In the genomic region with DNA sequence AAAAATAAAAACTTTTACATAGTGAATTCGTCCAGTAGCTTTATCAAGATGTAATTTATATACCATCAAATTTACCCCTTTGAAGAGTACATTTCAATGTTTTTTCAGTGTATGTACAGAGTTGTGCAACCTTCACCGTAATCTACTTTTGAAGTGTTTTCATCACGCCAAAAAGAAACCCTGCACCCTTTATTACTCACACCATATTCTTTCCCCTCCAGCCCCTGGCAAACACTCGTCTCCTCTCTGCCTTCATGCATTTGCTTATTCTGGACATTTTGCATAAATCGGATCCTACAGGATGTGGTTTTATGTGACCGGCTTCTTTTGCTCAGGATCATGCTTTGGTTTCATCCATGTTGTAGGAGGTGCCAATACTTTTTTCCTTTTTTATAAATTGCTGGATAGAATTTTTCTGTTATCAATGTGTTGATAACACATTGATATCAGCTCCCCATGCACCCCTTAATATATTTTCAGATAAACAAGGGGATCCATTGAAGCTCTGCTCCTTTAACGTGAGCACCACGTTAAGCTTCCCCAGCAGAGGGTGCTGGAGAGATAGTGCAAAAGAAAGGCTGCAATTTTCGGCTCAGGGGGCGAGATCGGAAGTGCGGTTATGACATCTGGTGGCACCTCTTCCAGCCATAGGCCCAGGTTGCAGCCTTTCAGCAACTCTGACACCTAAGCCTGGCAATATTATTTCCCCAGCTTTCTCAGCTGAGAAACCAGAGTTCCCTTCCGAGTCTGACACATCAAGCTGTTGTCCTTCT, we compare ENCODE assay signal across 9 cellular contexts.
DNase-seq lines count a peak whose midpoint lies in the region; ATAC-seq and TF ChIP-seq lines count a peak whose summit lies in the region.
"Had no signal": no experiment of that assay in that cellular context is flagged by ENCODE, and none has a peak within 500 bp of the region (broad histone marks: within the 10 kb centered on the region; RNA-seq: fewer than 3 reads in every experiment).

No MANE protein-coding gene starts in this region.

- POLR2A ChIA-PET in SK-N-SH (lab: Yijun Ruan, JAX): no interaction called here

- H3K27ac Mint-ChIP-seq in T-helper 17 cell: no peak overlapping the region
- H3K27ac Mint-ChIP-seq: activated naive CD4-positive, alpha-beta T cell treated with anti-CD3 and anti-CD28 coated beads, Interleukin-2, amount 50 U/mL, for 72 hours had no signal

- H3K9me3 ChIP-seq in SK-N-SH (0 out of 2 replicates have a peak, but pooled peaks cover 3% of the 10 kb centered on the region), smooth muscle cell (replicated peaks; ENCODE audit: low read depth) (no peaks in the 10 kb centered on the region), T-helper 17 cell (ENCODE audit: control insufficient read depth, low read length, poor library complexity, severe bottlenecking) (no peaks in the 10 kb centered on the region)

- no peak overlapping the region for H3K27ac ChIP-seq in SK-N-SH (ENCODE audit: low read depth in 2 of 2, low read length in 1 of 2)
- H3K27ac ChIP-seq in smooth muscle cell (ENCODE audit: low read depth): no peak overlapping the region

- H3K4me3 ChIP-seq in SK-N-SH (ENCODE audit: low read depth in 2 of 2, low read length in 1 of 2): no peak overlapping the region
- no peak overlapping the region for H3K4me3 ChIP-seq in smooth muscle cell

- DNase-seq in SK-N-SH: peak; percentile 7
- DNase-seq in NCI-H748 (lab: John Stamatoyannopoulos, UW; ENCODE audit: unreplicated experiment): peak; percentile 81
- DNase-seq in ecto neural progenitor cell (ENCODE audit: low spot score): peak; percentile 52
- DNase-seq in smooth muscle cell (lab: John Stamatoyannopoulos, UW; ENCODE audit: unreplicated experiment): no peak
- DNase-seq in kidney glomerular epithelial cell (lab: John Stamatoyannopoulos, UW): no peak
- no peak for DNase-seq in T-helper 9 cell
- DNase-seq in T-helper 17 cell: no peak

- TF ChIP-seq CTCF in SK-N-SH (IDR thresholded peaks at IDR 0.05) (peak; percentile 22; the same call in 1 of the 2 replicates), smooth muscle cell (IDR thresholded peaks at IDR 0.05; ENCODE audit: borderline replicate concordance, insufficient read depth, poor library complexity, severe bottlenecking) (peak; percentile 36)

- H3K4me1 ChIP-seq in SK-N-SH (ENCODE audit: control insufficient read depth in 1 of 2, insufficient read depth in 2 of 2, low read depth in 1 of 2, low read length in 1 of 2): no peaks in the 10 kb centered on the region
- H3K4me1 ChIP-seq in smooth muscle cell (ENCODE audit: low read depth): no peaks in the 10 kb centered on the region

- H3K27me3 ChIP-seq in SK-N-SH (ENCODE audit: insufficient read depth): no peaks in the 10 kb centered on the region
- H3K27me3 ChIP-seq in smooth muscle cell (ENCODE audit: low read depth): no peaks in the 10 kb centered on the region

- H3K4me3 Mint-ChIP-seq in T-helper 17 cell: no peak overlapping the region

- no peaks in the 10 kb centered on the region for H3K27me3 Mint-ChIP-seq in T-helper 17 cell

- H3K9ac ChIP-seq in SK-N-SH (no peak overlapping the region), smooth muscle cell (ENCODE audit: low read depth) (no peak overlapping the region)

- H3F3A ChIP-seq in SK-N-SH (replicated peaks; ENCODE audit: insufficient read depth): no peaks in the 10 kb centered on the region
- H3F3A ChIP-seq in smooth muscle cell (ENCODE audit: low read depth): no peaks in the 10 kb centered on the region

- CTCF ChIA-PET in SK-N-SH (lab: Yijun Ruan, JAX): interaction anchor here (0.5 kb wide), 1 partner anchor 93 kb away, joined by 3 read pairs; no protein-coding TSS in a partner anchor

- TF ChIP-seq RAD21 in SK-N-SH (IDR thresholded peaks at IDR 0.05; ENCODE audit: low read length): peak; percentile 30

- H4K20me1 ChIP-seq in SK-N-SH (ENCODE audit: insufficient read depth) (no peaks in the 10 kb centered on the region), smooth muscle cell (ENCODE audit: low read depth) (no peaks in the 10 kb centered on the region)

- H3K9me2 ChIP-seq in SK-N-SH: no peaks in the 10 kb centered on the region

- no peak for ATAC-seq in SK-N-SH treated with all-trans-retinoic acid at 6 μM for 48 hours
- ATAC-seq in T-helper 17 cell: no peak
- ATAC-seq: activated naive CD4-positive, alpha-beta T cell treated with anti-CD3 and anti-CD28 coated beads, Interleukin-2, amount 50 U/mL, for 72 hours had no signal

- no peak overlapping the region for H2AFZ ChIP-seq in SK-N-SH (ENCODE audit: low read depth)
- H2AFZ ChIP-seq in smooth muscle cell (ENCODE audit: low read depth): no peak overlapping the region

- 19% methylated on average over 13 of the region's 13 CpGs for WGBS in SK-N-SH (ENCODE audit: low lambda C conversion rate)
- WGBS in smooth muscle cell (ENCODE audit: low lambda C conversion rate): 55% methylated on average over 13 of the region's 13 CpGs

- H3K36me3 Mint-ChIP-seq in T-helper 17 cell (ENCODE audit: low read depth): no peaks in the 10 kb centered on the region

- H3K4me2 ChIP-seq in SK-N-SH: no peak overlapping the region
- no peak overlapping the region for H3K4me2 ChIP-seq in smooth muscle cell

- H3K79me2 ChIP-seq in SK-N-SH (ENCODE audit: insufficient read depth) (no peaks in the 10 kb centered on the region), smooth muscle cell (ENCODE audit: low read depth) (no peaks in the 10 kb centered on the region)

- no peak for TF ChIP-seq EP300 in SK-N-SH (IDR thresholded peaks at IDR 0.05; ENCODE audit: borderline replicate concordance in 1 of 2, low read depth in 1 of 2, low read length in 1 of 2)

- no peaks in the 10 kb centered on the region for H3K4me1 Mint-ChIP-seq in T-helper 17 cell

- H3K36me3 ChIP-seq in SK-N-SH (replicated peaks in 1 of 2; ENCODE audit: control insufficient read depth in 1 of 2, insufficient read depth in 2 of 2, low read length in 1 of 2) (no peaks in the 10 kb centered on the region), smooth muscle cell (ENCODE audit: low read depth) (no peaks in the 10 kb centered on the region)

TF ChIP-seq in SK-N-SH, 30 proteins besides CTCF, POLR2A, EP300 and RAD21 (continues in another document):
- TF ChIP-seq TAF1 (IDR thresholded peaks at IDR 0.05; ENCODE audit: borderline replicate concordance, low read depth, low read length): no peak
- no peak for TF ChIP-seq EZH2phosphoT487 (IDR thresholded peaks at IDR 0.05; ENCODE audit: borderline replicate concordance, low read depth)
- no peak for TF ChIP-seq SIN3A (IDR thresholded peaks at IDR 0.05; ENCODE audit: borderline replicate concordance, low read depth, low read length)
- no peak for TF ChIP-seq SMC3 (IDR thresholded peaks at IDR 0.05; ENCODE audit: low read depth, low read length)
- no peak for TF ChIP-seq GABPA (IDR thresholded peaks at IDR 0.05; ENCODE audit: low read depth)
- TF ChIP-seq, protein P1, sequence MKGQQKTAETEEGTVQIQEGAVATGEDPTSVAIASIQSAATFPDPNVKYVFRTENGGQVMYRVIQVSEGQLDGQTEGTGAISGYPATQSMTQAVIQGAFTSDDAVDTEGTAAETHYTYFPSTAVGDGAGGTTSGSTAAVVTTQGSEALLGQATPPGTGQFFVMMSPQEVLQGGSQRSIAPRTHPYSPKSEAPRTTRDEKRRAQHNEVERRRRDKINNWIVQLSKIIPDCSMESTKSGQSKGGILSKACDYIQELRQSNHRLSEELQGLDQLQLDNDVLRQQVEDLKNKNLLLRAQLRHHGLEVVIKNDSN (IDR thresholded peaks at IDR 0.05; ENCODE audit: borderline replicate concordance, low read depth): no peak
- TF ChIP-seq POLR2AphosphoS5 (IDR thresholded peaks at IDR 0.05; ENCODE audit: low read depth, low read length): no peak
- no peak for TF ChIP-seq FOSL2 (IDR thresholded peaks at IDR 0.05; ENCODE audit: borderline replicate concordance, low read depth)
- TF ChIP-seq, protein P2, sequence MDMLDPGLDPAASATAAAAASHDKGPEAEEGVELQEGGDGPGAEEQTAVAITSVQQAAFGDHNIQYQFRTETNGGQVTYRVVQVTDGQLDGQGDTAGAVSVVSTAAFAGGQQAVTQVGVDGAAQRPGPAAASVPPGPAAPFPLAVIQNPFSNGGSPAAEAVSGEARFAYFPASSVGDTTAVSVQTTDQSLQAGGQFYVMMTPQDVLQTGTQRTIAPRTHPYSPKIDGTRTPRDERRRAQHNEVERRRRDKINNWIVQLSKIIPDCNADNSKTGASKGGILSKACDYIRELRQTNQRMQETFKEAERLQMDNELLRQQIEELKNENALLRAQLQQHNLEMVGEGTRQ (IDR thresholded peaks at IDR 0.05; ENCODE audit: borderline replicate concordance, low read depth, low read length): no peak

TF ChIP-seq in SK-N-SH treated with all-trans-retinoic acid at 6 μM for 48 hours, 23 proteins besides CTCF, POLR2A, EP300 and RAD21 (continues in another document):
- TF ChIP-seq CSDC2 (CRISPR knock-in tag; IDR thresholded peaks at IDR 0.05) (no peak), ZNF8 (CRISPR knock-in tag; IDR thresholded peaks at IDR 0.05) (no peak), OSR1 (CRISPR knock-in tag; IDR thresholded peaks at IDR 0.05) (no peak), PPARA (CRISPR knock-in tag; IDR thresholded peaks at IDR 0.05; ENCODE audit: borderline replicate concordance) (no peak)
- TF ChIP-seq, protein P3, sequence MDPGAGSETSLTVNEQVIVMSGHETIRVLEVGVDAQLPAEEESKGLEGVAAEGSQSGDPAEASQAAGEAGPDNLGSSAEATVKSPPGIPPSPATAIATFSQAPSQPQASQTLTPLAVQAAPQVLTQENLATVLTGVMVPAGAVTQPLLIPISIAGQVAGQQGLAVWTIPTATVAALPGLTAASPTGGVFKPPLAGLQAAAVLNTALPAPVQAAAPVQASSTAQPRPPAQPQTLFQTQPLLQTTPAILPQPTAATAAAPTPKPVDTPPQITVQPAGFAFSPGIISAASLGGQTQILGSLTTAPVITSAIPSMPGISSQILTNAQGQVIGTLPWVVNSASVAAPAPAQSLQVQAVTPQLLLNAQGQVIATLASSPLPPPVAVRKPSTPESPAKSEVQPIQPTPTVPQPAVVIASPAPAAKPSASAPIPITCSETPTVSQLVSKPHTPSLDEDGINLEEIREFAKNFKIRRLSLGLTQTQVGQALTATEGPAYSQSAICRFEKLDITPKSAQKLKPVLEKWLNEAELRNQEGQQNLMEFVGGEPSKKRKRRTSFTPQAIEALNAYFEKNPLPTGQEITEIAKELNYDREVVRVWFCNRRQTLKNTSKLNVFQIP (CRISPR knock-in tag; IDR thresholded peaks at IDR 0.05; ENCODE audit: borderline replicate concordance, low read depth): no peak
- TF ChIP-seq, protein P4, sequence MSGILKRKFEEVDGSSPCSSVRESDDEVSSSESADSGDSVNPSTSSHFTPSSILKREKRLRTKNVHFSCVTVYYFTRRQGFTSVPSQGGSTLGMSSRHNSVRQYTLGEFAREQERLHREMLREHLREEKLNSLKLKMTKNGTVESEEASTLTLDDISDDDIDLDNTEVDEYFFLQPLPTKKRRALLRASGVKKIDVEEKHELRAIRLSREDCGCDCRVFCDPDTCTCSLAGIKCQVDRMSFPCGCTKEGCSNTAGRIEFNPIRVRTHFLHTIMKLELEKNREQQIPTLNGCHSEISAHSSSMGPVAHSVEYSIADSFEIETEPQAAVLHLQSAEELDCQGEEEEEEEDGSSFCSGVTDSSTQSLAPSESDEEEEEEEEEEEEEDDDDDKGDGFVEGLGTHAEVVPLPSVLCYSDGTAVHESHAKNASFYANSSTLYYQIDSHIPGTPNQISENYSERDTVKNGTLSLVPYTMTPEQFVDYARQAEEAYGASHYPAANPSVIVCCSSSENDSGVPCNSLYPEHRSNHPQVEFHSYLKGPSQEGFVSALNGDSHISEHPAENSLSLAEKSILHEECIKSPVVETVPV (CRISPR knock-in tag; IDR thresholded peaks at IDR 0.05): no peak

Comparison
In these comparisons a context has a peak if more than half of its experiments do, and no peak if none do; other contexts are left out.
1. DNase-seq: peak in SK-N-SH (single experiment), NCI-H748 (single experiment) and ecto neural progenitor cell (single experiment); none in smooth muscle cell (single experiment), kidney glomerular epithelial cell (single experiment), T-helper 9 cell (single experiment) and T-helper 17 cell (0 of 3).